In the genomic region with DNA sequence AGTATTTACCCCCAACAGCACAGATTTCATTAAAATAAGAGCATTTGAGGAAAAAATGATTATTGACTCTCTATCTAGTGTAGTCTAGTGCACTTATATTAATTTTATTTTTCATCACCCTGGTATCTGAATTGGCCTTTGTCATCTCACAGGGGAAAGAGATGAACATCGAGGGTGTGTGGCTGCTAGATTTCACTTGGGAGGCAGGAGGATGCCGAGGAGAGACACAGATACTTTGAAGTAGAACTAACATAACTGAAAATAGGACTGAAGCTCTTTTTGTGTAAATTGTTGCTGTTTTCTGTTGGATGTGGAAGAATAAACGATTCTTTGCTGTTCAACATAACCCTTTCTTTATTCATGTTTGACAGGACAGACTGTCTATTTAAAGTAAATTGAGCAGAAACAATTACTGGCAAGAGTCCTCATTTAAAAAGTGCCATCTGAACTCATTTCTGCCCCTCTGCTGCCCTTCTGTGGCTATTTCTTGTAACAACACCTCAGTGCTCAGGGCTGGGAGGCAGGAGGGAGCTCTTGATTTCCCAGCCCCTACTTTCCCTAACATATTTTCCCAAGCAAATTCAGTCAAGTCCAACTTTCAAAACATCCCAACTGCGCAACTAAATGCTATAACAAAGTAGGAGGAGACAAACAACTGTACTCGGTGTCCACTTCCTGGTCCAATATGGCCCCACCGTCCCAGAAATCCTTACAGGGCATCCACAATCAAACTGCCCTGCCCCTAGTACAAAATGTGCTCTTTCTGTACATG, we compare ENCODE assay signal across 8 cellular contexts. TPM values are rescaled to one million over a fixed set of nuclear protein-coding genes. Genes with fewer than 3 reads are reported as not detected.
DNase-seq lines count a peak whose midpoint lies in the region; ATAC-seq, FAIRE-seq and TF ChIP-seq lines count a peak whose summit lies in the region.

No MANE protein-coding gene starts in this region.

- no peak overlapping the region for H3K4me2 ChIP-seq in K562 (ENCODE audit: insufficient read depth, low read length)

- H2AFZ ChIP-seq in K562 (ENCODE audit: low read depth, low read length) = no peak overlapping the region

- no peaks in the 10 kb centered on the region for H3K27me3 ChIP-seq in NT2/D1 (ENCODE audit: insufficient read depth, insufficient read length)
- peaks cover 8 to 18% of the 10 kb centered on the region in 2 experiments; a peak in 4 of 5 replicates for H3K27me3 ChIP-seq in K562 (ENCODE audit: control insufficient read depth in 2 of 2, insufficient read depth in 2 of 2, low read length in 2 of 2)
- no peaks in the 10 kb centered on the region for H3K27me3 ChIP-seq in iPS DF 6.9 (ENCODE audit: control insufficient read depth, insufficient read depth, low read length)
- no peaks in the 10 kb centered on the region for H3K27me3 ChIP-seq in small intestine (ENCODE audit: control insufficient read depth in 2 of 2, insufficient read depth in 2 of 2, low read length in 2 of 2)

- intact Hi-C loops in Right ventricle myocardium inferior (cut with DNase I) = loop anchor here (1.0 to 10.0 kb wide), 6 partner anchors 60 to 680 kb away; partner anchors contain the start of gene BAMBI
- intact Hi-C loops in cardiac septum (cut with DNase I) = loop anchor here (2.0 to 10.0 kb wide), 4 partner anchors 62 to 640 kb away; no protein-coding TSS in a partner anchor
- intact Hi-C loops in K562 (cut with micrococcal nuclease) = loop anchor here (1.0 to 10.0 kb wide), 4 partner anchors 64 to 677 kb away; no protein-coding TSS in a partner anchor

- TF ChIP-seq POLR2A in K562 (conservative IDR thresholded peaks at IDR 0.05) = no peak

- no peaks in the 10 kb centered on the region for H3K79me2 ChIP-seq in K562 (ENCODE audit: control insufficient read depth, insufficient read depth, low read length)

- H3K4me3 ChIP-seq in NT2/D1 (ENCODE audit: insufficient read length, low read depth) (no peak overlapping the region), K562 (no peak overlapping the region), iPS DF 6.9 (ENCODE audit: low read length) (no peak overlapping the region), small intestine (ENCODE audit: low read depth in 1 of 2, low read length in 2 of 2) (no peak overlapping the region)

- peak; percentile 95 for TF ChIP-seq RAD21 in K562 (CRISPR knock-in tag; conservative IDR thresholded peaks at IDR 0.05 in 1 of 2, IDR thresholded peaks at IDR 0.05 in 1 of 2)

- CTCF ChIA-PET in K562 (lab: Yijun Ruan, JAX; ENCODE audit: low intra/inter-chr PET ratio) = interaction anchor here (0.5 to 2.0 kb wide), 8 partner anchors 61 to 676 kb away, joined by 3 to 17 read pairs (median 4); no protein-coding TSS in a partner anchor

- in situ Hi-C loops in K562 (cut with MboI) = loop anchor here (5.0 to 10.0 kb wide), 3 partner anchors 67 to 670 kb away; no protein-coding TSS in a partner anchor

- H3K36me3 ChIP-seq in NT2/D1 (ENCODE audit: insufficient read depth, insufficient read length, low read length) (no peaks in the 10 kb centered on the region), K562 (ENCODE audit: control insufficient read depth, insufficient read depth, low read length) (no peaks in the 10 kb centered on the region), iPS DF 6.9 (ENCODE audit: control insufficient read depth, insufficient read depth, low read length) (no peaks in the 10 kb centered on the region), small intestine (ENCODE audit: control insufficient read depth in 2 of 2, insufficient read depth in 2 of 2, low read length in 2 of 2) (no peaks in the 10 kb centered on the region)

- no TSS peak for BruUV-seq in K562 (replicated peaks; lab: Mats Ljungman, UMichigan)

- H3K9ac ChIP-seq in NT2/D1 (ENCODE audit: insufficient read length, low read depth) = no peak overlapping the region
- no peak overlapping the region for H3K9ac ChIP-seq in K562 (ENCODE audit: insufficient read depth in 1 of 2, low read depth in 2 of 2, low read length in 2 of 2)

- POLR2A ChIA-PET in K562 (lab: Yijun Ruan, JAX) = interaction anchor here (0.7 kb wide), 2 partner anchors 61 to 222 kb away, joined by 3 read pairs; no protein-coding TSS in a partner anchor

- H4K20me1 ChIP-seq in K562 (replicated peaks; ENCODE audit: control insufficient read depth, insufficient read depth, low read length) = no peaks in the 10 kb centered on the region

- no peak for TF ChIP-seq EP300 in K562 (IDR thresholded peaks at IDR 0.05; ENCODE audit: low read length)

- H3K9me3 ChIP-seq in NT2/D1 (ENCODE audit: insufficient read depth, low read length) (peaks cover 38% of the 10 kb centered on the region), K562 (replicated peaks; ENCODE audit: control insufficient read depth, insufficient read depth, low read depth, low read length) (no peaks in the 10 kb centered on the region), iPS DF 6.9 (ENCODE audit: control insufficient read depth, insufficient read depth, low read length) (no peaks in the 10 kb centered on the region), small intestine (ENCODE audit: control insufficient read depth, low read depth) (no peaks in the 10 kb centered on the region)

- H3K27ac ChIP-seq in K562 (ENCODE audit: extremely low read depth, low read depth, low read length) = no peak overlapping the region
- H3K27ac ChIP-seq in iPS DF 6.9 (ENCODE audit: low read length) = no peak overlapping the region
- no peak overlapping the region for H3K27ac ChIP-seq in small intestine (ENCODE audit: low read depth in 1 of 2, low read length in 1 of 2)

- FAIRE-seq in K562 (lab: Jason Lieb, UNC) (peak; percentile 83), small intestine (lab: Jason Lieb, UNC) (no peak)

- ATAC-seq in Right ventricle myocardium inferior = peak; percentile 77
- peak; percentile 80 for ATAC-seq in K562
- ATAC-seq in GM21528 (IDR thresholded peaks at IDR 0.05; ENCODE audit: low FRiP score, unreplicated experiment) = no peak

- WGBS in K562 (ENCODE audit: insufficient coverage, low coverage, missing lambda C conversion rate) = 3% methylated on average over 6 of the region's 6 CpGs
- no CpG with 5 or more reads among the region's 6 CpGs for WGBS in iPS DF 6.9 (ENCODE audit: insufficient coverage, insufficient read length)
- 23 to 26% (median 23%) methylated on average over 6 of the region's 6 CpGs for WGBS in small intestine, 3 donors

- peak; percentile 66 to 78 (median 76) for TF ChIP-seq CTCF in K562 (IDR thresholded peaks at IDR 0.05 in 2 of 3, conservative IDR thresholded peaks at IDR 0.05 in 1 of 3; ENCODE audit: insufficient read depth in 2 of 3, low read depth in 1 of 3, low read length in 3 of 3)

- H3K4me1 ChIP-seq in NT2/D1 (ENCODE audit: insufficient read depth, insufficient read length) (no peaks in the 10 kb centered on the region), K562 (replicated peaks in 1 of 2; ENCODE audit: control insufficient read depth in 2 of 2, insufficient read depth in 2 of 2, low read length in 2 of 2) (no peaks in the 10 kb centered on the region), iPS DF 6.9 (ENCODE audit: control insufficient read depth, insufficient read depth, low read length) (no peaks in the 10 kb centered on the region), small intestine (ENCODE audit: control insufficient read depth in 2 of 2, insufficient read depth in 1 of 2, low read depth in 1 of 2, low read length in 1 of 2) (no peaks in the 10 kb centered on the region)

- DNase-seq in Right ventricle myocardium inferior (ENCODE audit: missing footprints) = no peak
- DNase-seq in cardiac septum (ENCODE audit: low spot score) = no peak
- DNase-seq in HuH-7 (ENCODE audit: low spot score) = peak; percentile 78
- peak; percentile 75 for DNase-seq in NT2/D1 (ENCODE audit: low read depth, low spot score)
- DNase-seq in K562 (ENCODE audit: extremely low read depth in 1 of 4, low spot score in 3 of 4) = peak; percentile 63 to 67 (median 65)
- peak; percentile 45 for DNase-seq in iPS DF 6.9 (ENCODE audit: low read depth, low spot score)
- DNase-seq in small intestine = peak; percentile 54

- H3K9me1 ChIP-seq in K562 (ENCODE audit: control insufficient read depth, insufficient read depth, low read length) = no peaks in the 10 kb centered on the region

TF ChIP-seq in K562, 482 proteins besides CTCF, POLR2A, EP300 and RAD21 (continues in another document):
- peak; percentile 89 for TF ChIP-seq DEAF1 (CRISPR knock-in tag; IDR thresholded peaks at IDR 0.05)
- TF ChIP-seq GTF2A2 (tag; IDR thresholded peaks at IDR 0.05) = no peak
- TF ChIP-seq FOXP1 (CRISPR knock-in tag; IDR thresholded peaks at IDR 0.05) = no peak
- peak; percentile 75 for TF ChIP-seq SMC3 (conservative IDR thresholded peaks at IDR 0.05; ENCODE audit: insufficient read depth, low read depth, low read length)
- TF ChIP-seq ZNF764 (CRISPR knock-in tag; IDR thresholded peaks at IDR 0.05; ENCODE audit: low read depth) = no peak

RNA-seq across cellular contexts. Expression of gene LYZL1, which starts 15.6 kb away (rescaled TPM):
- total RNA-seq in Right ventricle myocardium inferior (not detected), cardiac septum (not detected), K562 (2014; rRNA removed) (not detected in 2 replicates), K562 (2014; rRNA removed; fragmentation: Illumina TruSeq; extraction: Trizol) (not detected in 2 replicates), K562 (2015; rRNA removed; fragmentation: Illumina TruSeq; extraction: Trizol) (not detected in 2 replicates), K562 (2021) (not detected in 2 replicates)
- not detected in 2 replicates for total RNA-seq in K562 (2011; cell fraction: chromatin; rRNA removed; ENCODE audit: low replicate concordance)
- not detected in 2 replicates for total RNA-seq in K562 (2011; cell fraction: nucleolus; rRNA removed)
- total RNA-seq in K562 (2011; cell fraction: nucleoplasm; rRNA removed) = not detected in 2 replicates
- polyA plus RNA-seq in K562 (2011; rRNA removed) (not detected in 2 replicates), K562 (2014; fragmentation: Illumina TruSeq; extraction: Trizol) (not detected in 2 replicates), K562 (2014; fragmentation: Nextera tagmentation; extraction: Ambion mirVana) (not detected), K562 (2014; rRNA removed) (not detected in 2 replicates), small intestine (not detected)
- polyA plus RNA-seq in K562 (2011; cell fraction: cytosol; rRNA removed) = not detected in 2 replicates
- not detected in 2 replicates for polyA plus RNA-seq in K562 (2011; cell fraction: nucleus; rRNA removed)
- polyA plus RNA-seq in K562 (2012) = not detected in 2 replicates
- polyA minus RNA-seq in K562 (2011; rRNA and poly(A)+ RNA removed) = not detected in 2 replicates
- not detected in 2 replicates for polyA minus RNA-seq in K562 (2011; cell fraction: cytosol; rRNA and poly(A)+ RNA removed)
- not detected in 2 replicates for polyA minus RNA-seq in K562 (2011; cell fraction: nucleus; rRNA and poly(A)+ RNA removed)

Comparison
In these comparisons a context has a peak if more than half of its experiments do, and no peak if none do; other contexts are left out.
1. DNase-seq: peak in HuH-7 (single experiment), NT2/D1 (single experiment), K562 (4 of 4), iPS DF 6.9 (single experiment) and small intestine (single experiment); none in Right ventricle myocardium inferior (single experiment) and cardiac septum (single experiment).